7 cellular contexts compared by ENCODE assay signal in the genomic region with DNA sequence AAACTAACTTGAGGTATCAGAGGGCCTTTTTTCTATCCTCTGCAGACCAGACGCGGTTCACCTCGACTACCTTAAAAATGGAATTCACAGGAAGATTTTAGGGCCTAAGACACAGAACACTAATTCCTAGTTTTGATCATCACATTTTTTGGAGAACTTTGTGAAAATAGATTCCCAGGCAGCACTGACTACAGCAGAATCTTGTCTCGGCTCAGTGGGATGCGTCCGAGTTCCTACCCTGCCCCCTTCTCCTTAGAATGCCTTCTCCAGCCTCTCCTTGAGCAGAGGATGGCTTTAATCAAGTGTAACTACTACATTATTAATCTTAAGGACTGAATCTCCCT. TPM values are rescaled to one million over a fixed set of nuclear protein-coding genes. Genes with fewer than 3 reads are reported as not detected.
DNase-seq lines count a peak whose midpoint lies in the region; ATAC-seq lines count a peak whose summit lies in the region.

No MANE protein-coding gene starts in this region.

- peak overlapping the region; percentile 90 for H3K4me3 Mint-ChIP-seq in activated T-helper 2 cell treated with anti-CD3 and anti-CD28 coated beads, Interferon-gamma antibody, Interleukin-2, Interleukin-4, amounts not matched to agents 10 μg/mL and 5 μg/mL and 100 μg/mL, durations not matched to agents 14 hours and 24 hours and 36 hours (ENCODE audit: low read depth)

- H3K27ac ChIP-seq in HUES48 (ENCODE audit: low read depth, low read length) = peak overlapping the region; percentile 21
- H3K27ac ChIP-seq in stomach smooth muscle (ENCODE audit: low read length) = peak overlapping the region; percentile 98

- no peak for DNase-seq in activated T-helper 2 cell treated with anti-CD3 and anti-CD28 coated beads, Interferon-gamma antibody, Interleukin-2, Interleukin-4, amounts not matched to agents 10 μg/mL and 5 μg/mL and 100 μg/mL, durations not matched to agents 14 hours and 24 hours and 36 hours (ENCODE audit: low spot score)
- no peak for DNase-seq in SKM-1 treated with dmso at 0.1 percent for 144 hours (lab: John Stamatoyannopoulos, UW; ENCODE audit: unreplicated experiment)
- no peak for DNase-seq in SW480 (ENCODE audit: low spot score)

- H3K36me3 Mint-ChIP-seq in activated T-helper 2 cell treated with anti-CD3 and anti-CD28 coated beads, Interferon-gamma antibody, Interleukin-2, Interleukin-4, amounts not matched to agents 10 μg/mL and 5 μg/mL and 100 μg/mL, durations not matched to agents 14 hours and 24 hours and 36 hours (ENCODE audit: low read depth) = no peaks in the 10 kb centered on the region

- no peaks in the 10 kb centered on the region for H3K9me3 Mint-ChIP-seq in activated T-helper 2 cell treated with anti-CD3 and anti-CD28 coated beads, Interferon-gamma antibody, Interleukin-2, Interleukin-4, amounts not matched to agents 10 μg/mL and 5 μg/mL and 100 μg/mL, durations not matched to agents 14 hours and 24 hours and 36 hours

- H3K9ac ChIP-seq in HUES48 (ENCODE audit: low read depth, low read length) (no peak overlapping the region), stomach smooth muscle (ENCODE audit: low read length in 2 of 2) (peak overlapping the region; percentile 3 to 99)

- peaks cover 4% of the 10 kb centered on the region; the same call in 1 of the 2 replicates for H3K36me3 ChIP-seq in HUES48 (ENCODE audit: control insufficient read depth, insufficient read depth, low read length)
- H3K36me3 ChIP-seq in stomach smooth muscle (ENCODE audit: control insufficient read depth in 2 of 2, insufficient read depth in 2 of 2, low read length in 2 of 2) = no peaks in the 10 kb centered on the region

- H3K4me3 ChIP-seq in HUES48 (ENCODE audit: low read depth, low read length) = peak overlapping the region; percentile 78
- 0 out of 2 replicates have a peak overlapping the region, but pooled peaks have one; percentile 76 for H3K4me3 ChIP-seq in iPS-18c (ENCODE audit: insufficient read depth, low read depth, low read length)
- H3K4me3 ChIP-seq in stomach smooth muscle (ENCODE audit: low read length in 2 of 2) = peak overlapping the region; percentile 92 to 99

- H3K9me3 ChIP-seq in HUES48 (ENCODE audit: control insufficient read depth, insufficient read depth, low read length) (peaks cover 4% of the 10 kb centered on the region; the same call in 1 of the 2 replicates), iPS-18c (ENCODE audit: control insufficient read depth, insufficient read depth, low read length) (peaks cover 1% of the 10 kb centered on the region), stomach smooth muscle (ENCODE audit: control insufficient read depth in 2 of 2, low read length in 2 of 2) (no peaks in the 10 kb centered on the region)

- H3K4me1 ChIP-seq in HUES48 (ENCODE audit: control insufficient read depth, insufficient read depth, low read length) (no peaks in the 10 kb centered on the region), stomach smooth muscle (ENCODE audit: control insufficient read depth, insufficient read depth, low read length) (peaks cover 7% of the 10 kb centered on the region)

- H3K27me3 ChIP-seq in HUES48 (ENCODE audit: control insufficient read depth, insufficient read depth, low read length) (no peaks in the 10 kb centered on the region), stomach smooth muscle (ENCODE audit: control insufficient read depth in 1 of 2, insufficient read depth in 2 of 2, low read length in 2 of 2) (no peaks in the 10 kb centered on the region)

- peak overlapping the region; percentile 83 for H3K27ac Mint-ChIP-seq in activated T-helper 2 cell treated with anti-CD3 and anti-CD28 coated beads, Interferon-gamma antibody, Interleukin-2, Interleukin-4, amounts not matched to agents 10 μg/mL and 5 μg/mL and 100 μg/mL, durations not matched to agents 14 hours and 24 hours and 36 hours

- H3K27me3 Mint-ChIP-seq in activated T-helper 2 cell treated with anti-CD3 and anti-CD28 coated beads, Interferon-gamma antibody, Interleukin-2, Interleukin-4, amounts not matched to agents 10 μg/mL and 5 μg/mL and 100 μg/mL, durations not matched to agents 14 hours and 24 hours and 36 hours (ENCODE audit: low read depth) = no peaks in the 10 kb centered on the region

- intact Hi-C loops in activated T-helper 2 cell treated with anti-CD3 and anti-CD28 coated beads, Interferon-gamma antibody, Interleukin-2, Interleukin-4, amounts not matched to agents 10 μg/mL and 5 μg/mL and 100 μg/mL, durations not matched to agents 14 hours and 24 hours and 36 hours (cut with micrococcal nuclease) = loop anchor here (2.0 to 10.0 kb wide), 5 partner anchors 48 to 1142 kb away; a partner anchor contains a TSS

- ATAC-seq in HG02678 (IDR thresholded peaks at IDR 0.05; ENCODE audit: unreplicated experiment) = no peak

- H3K4me1 Mint-ChIP-seq in activated T-helper 2 cell treated with anti-CD3 and anti-CD28 coated beads, Interferon-gamma antibody, Interleukin-2, Interleukin-4, amounts not matched to agents 10 μg/mL and 5 μg/mL and 100 μg/mL, durations not matched to agents 14 hours and 24 hours and 36 hours (ENCODE audit: low read depth) = peaks cover 26% of the 10 kb centered on the region

RNA-seq across cellular contexts. Expression of a gene that starts 0.4 kb away (rescaled TPM):
- 7.0 and 9.8 TPM in 2 replicates for total RNA-seq in activated T-helper 2 cell treated with anti-CD3 and anti-CD28 coated beads, Interferon-gamma antibody, Interleukin-2, Interleukin-4, amounts not matched to agents 10 μg/mL and 5 μg/mL and 100 μg/mL, durations not matched to agents 14 hours and 24 hours and 36 hours

RNA-seq across cellular contexts. Expression of a gene that starts 4.1 kb away (rescaled TPM):
- total RNA-seq in activated T-helper 2 cell treated with anti-CD3 and anti-CD28 coated beads, Interferon-gamma antibody, Interleukin-2, Interleukin-4, amounts not matched to agents 10 μg/mL and 5 μg/mL and 100 μg/mL, durations not matched to agents 14 hours and 24 hours and 36 hours = 1.3 and 1.7 TPM in 2 replicates

RNA-seq across cellular contexts. Expression of a gene that starts 7.9 kb away (rescaled TPM):
- 13.8 and 15.5 TPM in 2 replicates for total RNA-seq in activated T-helper 2 cell treated with anti-CD3 and anti-CD28 coated beads, Interferon-gamma antibody, Interleukin-2, Interleukin-4, amounts not matched to agents 10 μg/mL and 5 μg/mL and 100 μg/mL, durations not matched to agents 14 hours and 24 hours and 36 hours

RNA-seq across cellular contexts. Expression of a gene that starts 47.4 kb away (rescaled TPM):
- total RNA-seq in activated T-helper 2 cell treated with anti-CD3 and anti-CD28 coated beads, Interferon-gamma antibody, Interleukin-2, Interleukin-4, amounts not matched to agents 10 μg/mL and 5 μg/mL and 100 μg/mL, durations not matched to agents 14 hours and 24 hours and 36 hours = 0.16 TPM in 2 replicates

RNA-seq across cellular contexts. Expression of a gene that starts 47.5 kb away (rescaled TPM):
- 5.6 and 5.9 TPM in 2 replicates for total RNA-seq in activated T-helper 2 cell treated with anti-CD3 and anti-CD28 coated beads, Interferon-gamma antibody, Interleukin-2, Interleukin-4, amounts not matched to agents 10 μg/mL and 5 μg/mL and 100 μg/mL, durations not matched to agents 14 hours and 24 hours and 36 hours
